Comparison of ENCODE assay signal across 9 cellular contexts in the genomic region with DNA sequence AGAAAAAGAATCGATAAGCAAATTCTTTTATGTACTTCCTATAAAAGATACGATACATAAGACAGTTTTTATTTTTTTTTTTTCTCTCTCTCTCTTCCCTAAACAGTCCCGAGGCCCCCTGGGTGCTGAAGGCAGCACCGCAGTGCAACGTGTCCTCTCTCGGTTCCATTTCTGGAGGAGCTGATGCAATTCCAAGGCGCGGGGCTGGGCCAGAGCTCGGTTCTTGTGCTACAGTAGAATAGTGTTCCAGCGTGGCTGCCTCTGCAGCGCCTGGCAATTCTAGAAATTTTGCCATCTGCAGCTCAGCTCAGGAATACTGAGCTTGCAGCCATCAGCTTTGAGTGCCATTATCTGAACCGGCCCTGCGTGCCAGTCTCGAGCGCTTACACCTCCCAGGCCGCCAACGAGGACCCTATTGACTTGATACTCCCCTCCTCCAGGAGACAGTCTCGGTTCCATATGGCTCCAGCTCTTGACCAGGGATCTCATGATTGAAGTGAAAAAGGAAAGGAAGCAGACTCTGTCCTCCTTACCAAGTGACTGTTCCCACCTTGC. TPM values are rescaled to one million over a fixed set of nuclear protein-coding genes. Genes with fewer than 3 reads are reported as not detected.
DNase-seq lines count a peak whose midpoint lies in the region; ATAC-seq, FAIRE-seq and TF ChIP-seq lines count a peak whose summit lies in the region.
"Had no signal": no experiment of that assay in that cellular context is flagged by ENCODE, and none has a peak within 500 bp of the region (broad histone marks: within the 10 kb centered on the region; RNA-seq: fewer than 3 reads in every experiment).

No MANE protein-coding gene starts in this region.

- no peaks in the 10 kb centered on the region for H3K9me3 ChIP-seq in MG63

- H3K27me3 ChIP-seq in MG63, result no peaks in the 10 kb centered on the region

- H3K9me3 Mint-ChIP-seq in activated CD4-positive, alpha-beta T cell treated with anti-CD3 and anti-CD28 coated beads, Interleukin-2, amount 10 ng/mL, durations not matched to agents 7 days and 5 days, result no peaks in the 10 kb centered on the region
- H3K9me3 Mint-ChIP-seq in activated naive CD4-positive, alpha-beta T cell treated with anti-CD3 and anti-CD28 coated beads, Interleukin-2, amount 50 U/mL, for 24 hours, result peaks cover 5% of the 10 kb centered on the region
- H3K9me3 Mint-ChIP-seq in glutamatergic neuron (ENCODE audit: unreplicated experiment), result peaks cover 13% of the 10 kb centered on the region

- POLR2A ChIA-PET in activated CD4-positive, alpha-beta T cell treated with anti-CD3 and anti-CD28 coated beads, Interleukin-2, amount 10 ng/mL, durations not matched to agents 7 days and 5 days (lab: Charles Lee), result no interaction called here

- CTCF ChIA-PET in activated CD4-positive, alpha-beta T cell treated with anti-CD3 and anti-CD28 coated beads, Interleukin-2, amount 10 ng/mL, durations not matched to agents 7 days and 5 days (lab: Charles Lee), result interaction anchor here (0.7 to 1.7 kb wide), 4 partner anchors 9 to 17 kb away, joined by 3 to 4 read pairs (median 4); no protein-coding TSS in a partner anchor

- DNase-seq in activated CD4-positive, alpha-beta T cell treated with anti-CD3 and anti-CD28 coated beads, Interleukin-2, amount 10 ng/mL, durations not matched to agents 7 days and 5 days, result no peak
- DNase-seq in activated CD4-positive, alpha-beta T cell treated with anti-CD3 and anti-CD28 coated beads for 1 hour, result no peak
- DNase-seq in MG63, result peak; percentile 69
- peak; percentile 66 for DNase-seq in glutamatergic neuron
- peak in 51 of 56 donors; percentile 3 to 61 (median 25) for DNase-seq in nucleus accumbens (lab: John Stamatoyannopoulos, UW)
- DNase-seq in HTR-8/SVneo (ENCODE audit: insufficient read length, low spot score), result no peak

- peaks cover 29% of the 10 kb centered on the region for H3K27me3 Mint-ChIP-seq in activated CD4-positive, alpha-beta T cell treated with anti-CD3 and anti-CD28 coated beads, Interleukin-2, amount 10 ng/mL, durations not matched to agents 7 days and 5 days
- H3K27me3 Mint-ChIP-seq in activated naive CD4-positive, alpha-beta T cell treated with anti-CD3 and anti-CD28 coated beads, Interleukin-2, amount 50 U/mL, for 24 hours, result peaks cover 25% of the 10 kb centered on the region
- peaks cover 5% of the 10 kb centered on the region for H3K27me3 Mint-ChIP-seq in glutamatergic neuron (ENCODE audit: unreplicated experiment)

- H3K36me3 ChIP-seq in MG63, result peaks cover 8% of the 10 kb centered on the region

- peak overlapping the region; percentile 75 for H3K4me3 ChIP-seq in MG63

- no peak overlapping the region for H3K27ac Mint-ChIP-seq in activated CD4-positive, alpha-beta T cell treated with anti-CD3 and anti-CD28 coated beads, Interleukin-2, amount 10 ng/mL, durations not matched to agents 7 days and 5 days
- H3K27ac Mint-ChIP-seq in activated naive CD4-positive, alpha-beta T cell treated with anti-CD3 and anti-CD28 coated beads, Interleukin-2, amount 50 U/mL, for 24 hours, result no peak overlapping the region
- H3K27ac Mint-ChIP-seq in glutamatergic neuron (ENCODE audit: unreplicated experiment), result peak overlapping the region; percentile 99

- peak overlapping the region; percentile 67 for H3K4me3 Mint-ChIP-seq in activated CD4-positive, alpha-beta T cell treated with anti-CD3 and anti-CD28 coated beads, Interleukin-2, amount 10 ng/mL, durations not matched to agents 7 days and 5 days
- peak overlapping the region; percentile 77 for H3K4me3 Mint-ChIP-seq in activated naive CD4-positive, alpha-beta T cell treated with anti-CD3 and anti-CD28 coated beads, Interleukin-2, amount 50 U/mL, for 24 hours
- H3K4me3 Mint-ChIP-seq in glutamatergic neuron (ENCODE audit: unreplicated experiment), result peak overlapping the region; percentile 98

- peaks cover 1% of the 10 kb centered on the region for H3K36me3 Mint-ChIP-seq in activated CD4-positive, alpha-beta T cell treated with anti-CD3 and anti-CD28 coated beads, Interleukin-2, amount 10 ng/mL, durations not matched to agents 7 days and 5 days (ENCODE audit: low read depth)
- no peaks in the 10 kb centered on the region for H3K36me3 Mint-ChIP-seq in activated naive CD4-positive, alpha-beta T cell treated with anti-CD3 and anti-CD28 coated beads, Interleukin-2, amount 50 U/mL, for 24 hours
- H3K36me3 Mint-ChIP-seq in glutamatergic neuron (ENCODE audit: unreplicated experiment), result peaks cover 6% of the 10 kb centered on the region

- TF ChIP-seq CTCF in glutamatergic neuron (IDR thresholded peaks at IDR 0.05; ENCODE audit: partially characterized antibody, unreplicated experiment), result no peak

- FAIRE-seq in HTR-8/SVneo (lab: Jason Lieb, UNC), result no peak
- FAIRE-seq: GM18507 had no signal

- ATAC-seq in HG03097 (IDR thresholded peaks at IDR 0.05; ENCODE audit: low FRiP score, unreplicated experiment), result no peak

- peaks cover 11% of the 10 kb centered on the region for H3K4me1 Mint-ChIP-seq in activated CD4-positive, alpha-beta T cell treated with anti-CD3 and anti-CD28 coated beads, Interleukin-2, amount 10 ng/mL, durations not matched to agents 7 days and 5 days
- H3K4me1 Mint-ChIP-seq in activated naive CD4-positive, alpha-beta T cell treated with anti-CD3 and anti-CD28 coated beads, Interleukin-2, amount 50 U/mL, for 24 hours, result peaks cover 7% of the 10 kb centered on the region
- peaks cover 12% of the 10 kb centered on the region for H3K4me1 Mint-ChIP-seq in glutamatergic neuron (ENCODE audit: low read depth, unreplicated experiment)

RNA-seq across cellular contexts. Expression of gene ALDH1L2, which starts 0.6 kb away (rescaled TPM):
- total RNA-seq in activated CD4-positive, alpha-beta T cell treated with anti-CD3 and anti-CD28 coated beads, Interleukin-2, amount 10 ng/mL, durations not matched to agents 7 days and 5 days, result under 1 TPM; 0.10 to 0.20 TPM
- total RNA-seq in MG63 (2014; rRNA removed; shearing (Covaris generic); ENCODE audit: low replicate concordance), result 10.5 and 11.2 TPM in 2 replicates
- 47.4 TPM for total RNA-seq in glutamatergic neuron (ENCODE audit: unreplicated experiment)

RNA-seq across cellular contexts. Expression of gene WASHC4, which starts 23.9 kb away (rescaled TPM):
- 10 to 100 TPM; 40.7 to 43.3 TPM for total RNA-seq in activated CD4-positive, alpha-beta T cell treated with anti-CD3 and anti-CD28 coated beads, Interleukin-2, amount 10 ng/mL, durations not matched to agents 7 days and 5 days
- total RNA-seq in MG63 (2014; rRNA removed; shearing (Covaris generic); ENCODE audit: low replicate concordance), result 28.3 and 33.1 TPM in 2 replicates
- total RNA-seq in glutamatergic neuron (ENCODE audit: unreplicated experiment), result 75.4 TPM

Comparison
In these comparisons a context has a peak if more than half of its experiments do, and no peak if none do; other contexts are left out.
1. DNase-seq: peak in MG63 (single experiment), glutamatergic neuron (single experiment) and nucleus accumbens (51 of 56); none in activated CD4-positive, alpha-beta T cell treated with anti-CD3 and anti-CD28 coated beads, Interleukin-2, amount 10 ng/mL, durations not matched to agents 7 days and 5 days (single experiment), activated CD4-positive, alpha-beta T cell treated with anti-CD3 and anti-CD28 coated beads for 1 hour (single experiment) and HTR-8/SVneo (single experiment).
2. Peak in every context shown above with its lines, with median percentiles within 50 percentile points of each other: H3K4me3 Mint-ChIP-seq.